2 cellular contexts compared by ENCODE assay signal in the genomic region with DNA sequence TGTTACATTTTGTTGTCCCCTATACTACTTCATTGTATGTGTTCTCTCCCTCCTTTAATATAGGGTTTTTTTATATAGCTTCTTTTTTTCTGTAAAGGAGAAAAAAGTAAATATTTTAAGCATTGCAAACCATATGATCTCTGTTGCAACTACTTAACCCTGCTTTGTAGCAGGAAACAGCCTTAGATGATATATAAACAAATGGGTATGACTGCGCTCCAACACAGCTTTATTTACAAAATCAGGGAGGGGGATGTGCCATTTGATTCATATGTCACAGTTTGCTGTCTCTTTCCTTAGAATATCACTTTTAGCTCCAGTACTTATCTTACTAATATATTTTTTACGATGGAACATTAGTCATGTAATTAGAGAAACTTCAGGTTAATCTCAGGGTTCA.
TF ChIP-seq lines count a peak whose summit lies in the region.

No MANE protein-coding gene starts in this region.

TF ChIP-seq in SK-N-SH, 30 proteins besides CTCF, POLR2A, EP300 and RAD21 (continued from another document):
- TF ChIP-seq, protein P1, sequence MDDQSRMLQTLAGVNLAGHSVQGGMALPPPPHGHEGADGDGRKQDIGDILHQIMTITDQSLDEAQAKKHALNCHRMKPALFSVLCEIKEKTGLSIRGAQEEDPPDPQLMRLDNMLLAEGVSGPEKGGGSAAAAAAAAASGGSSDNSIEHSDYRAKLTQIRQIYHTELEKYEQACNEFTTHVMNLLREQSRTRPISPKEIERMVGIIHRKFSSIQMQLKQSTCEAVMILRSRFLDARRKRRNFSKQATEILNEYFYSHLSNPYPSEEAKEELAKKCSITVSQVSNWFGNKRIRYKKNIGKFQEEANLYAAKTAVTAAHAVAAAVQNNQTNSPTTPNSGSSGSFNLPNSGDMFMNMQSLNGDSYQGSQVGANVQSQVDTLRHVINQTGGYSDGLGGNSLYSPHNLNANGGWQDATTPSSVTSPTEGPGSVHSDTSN (IDR thresholded peaks at IDR 0.05) = no peak
- TF ChIP-seq TCF12 (IDR thresholded peaks at IDR 0.05) (no peak), TAF1 (IDR thresholded peaks at IDR 0.05; ENCODE audit: borderline replicate concordance, low read depth, low read length) (no peak), EZH2phosphoT487 (IDR thresholded peaks at IDR 0.05; ENCODE audit: borderline replicate concordance, low read depth) (no peak), TEAD4 (IDR thresholded peaks at IDR 0.05; ENCODE audit: borderline replicate concordance, insufficient read depth) (no peak), NRF1 (IDR thresholded peaks at IDR 0.05; ENCODE audit: low read depth, low read length) (no peak)
- TF ChIP-seq, protein P2, sequence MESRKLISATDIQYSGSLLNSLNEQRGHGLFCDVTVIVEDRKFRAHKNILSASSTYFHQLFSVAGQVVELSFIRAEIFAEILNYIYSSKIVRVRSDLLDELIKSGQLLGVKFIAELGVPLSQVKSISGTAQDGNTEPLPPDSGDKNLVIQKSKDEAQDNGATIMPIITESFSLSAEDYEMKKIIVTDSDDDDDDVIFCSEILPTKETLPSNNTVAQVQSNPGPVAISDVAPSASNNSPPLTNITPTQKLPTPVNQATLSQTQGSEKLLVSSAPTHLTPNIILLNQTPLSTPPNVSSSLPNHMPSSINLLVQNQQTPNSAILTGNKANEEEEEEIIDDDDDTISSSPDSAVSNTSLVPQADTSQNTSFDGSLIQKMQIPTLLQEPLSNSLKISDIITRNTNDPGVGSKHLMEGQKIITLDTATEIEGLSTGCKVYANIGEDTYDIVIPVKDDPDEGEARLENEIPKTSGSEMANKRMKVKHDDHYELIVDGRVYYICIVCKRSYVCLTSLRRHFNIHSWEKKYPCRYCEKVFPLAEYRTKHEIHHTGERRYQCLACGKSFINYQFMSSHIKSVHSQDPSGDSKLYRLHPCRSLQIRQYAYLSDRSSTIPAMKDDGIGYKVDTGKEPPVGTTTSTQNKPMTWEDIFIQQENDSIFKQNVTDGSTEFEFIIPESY (IDR thresholded peaks at IDR 0.05; ENCODE audit: borderline replicate concordance, low read depth) = no peak
TF ChIP-seq in SK-N-SH: peak in this region for 0.

TF ChIP-seq in SK-N-SH treated with all-trans-retinoic acid at 6 μM for 48 hours, 23 proteins besides CTCF, POLR2A, EP300 and RAD21 (continued from another document):
- TF ChIP-seq ESRRG (CRISPR knock-in tag; IDR thresholded peaks at IDR 0.05) (no peak), ZFP30 (CRISPR knock-in tag; IDR thresholded peaks at IDR 0.05) (no peak)
- TF ChIP-seq, protein P3, sequence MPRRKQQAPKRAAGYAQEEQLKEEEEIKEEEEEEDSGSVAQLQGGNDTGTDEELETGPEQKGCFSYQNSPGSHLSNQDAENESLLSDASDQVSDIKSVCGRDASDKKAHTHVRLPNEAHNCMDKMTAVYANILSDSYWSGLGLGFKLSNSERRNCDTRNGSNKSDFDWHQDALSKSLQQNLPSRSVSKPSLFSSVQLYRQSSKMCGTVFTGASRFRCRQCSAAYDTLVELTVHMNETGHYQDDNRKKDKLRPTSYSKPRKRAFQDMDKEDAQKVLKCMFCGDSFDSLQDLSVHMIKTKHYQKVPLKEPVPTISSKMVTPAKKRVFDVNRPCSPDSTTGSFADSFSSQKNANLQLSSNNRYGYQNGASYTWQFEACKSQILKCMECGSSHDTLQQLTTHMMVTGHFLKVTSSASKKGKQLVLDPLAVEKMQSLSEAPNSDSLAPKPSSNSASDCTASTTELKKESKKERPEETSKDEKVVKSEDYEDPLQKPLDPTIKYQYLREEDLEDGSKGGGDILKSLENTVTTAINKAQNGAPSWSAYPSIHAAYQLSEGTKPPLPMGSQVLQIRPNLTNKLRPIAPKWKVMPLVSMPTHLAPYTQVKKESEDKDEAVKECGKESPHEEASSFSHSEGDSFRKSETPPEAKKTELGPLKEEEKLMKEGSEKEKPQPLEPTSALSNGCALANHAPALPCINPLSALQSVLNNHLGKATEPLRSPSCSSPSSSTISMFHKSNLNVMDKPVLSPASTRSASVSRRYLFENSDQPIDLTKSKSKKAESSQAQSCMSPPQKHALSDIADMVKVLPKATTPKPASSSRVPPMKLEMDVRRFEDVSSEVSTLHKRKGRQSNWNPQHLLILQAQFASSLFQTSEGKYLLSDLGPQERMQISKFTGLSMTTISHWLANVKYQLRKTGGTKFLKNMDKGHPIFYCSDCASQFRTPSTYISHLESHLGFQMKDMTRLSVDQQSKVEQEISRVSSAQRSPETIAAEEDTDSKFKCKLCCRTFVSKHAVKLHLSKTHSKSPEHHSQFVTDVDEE (CRISPR knock-in tag; IDR thresholded peaks at IDR 0.05) = no peak
